In genomic region chr12:25691865-25692114, GRCh38 we compare ENCODE assay signal across 1 cellular context.
TF ChIP-seq lines count a peak whose summit lies in the region.

No MANE protein-coding gene starts in this region.

TF ChIP-seq in K562, 482 proteins besides CTCF, POLR2A, EP300 and RAD21 (continued from another document):
- TF ChIP-seq RREB1 (CRISPR knock-in tag; IDR thresholded peaks at IDR 0.05) (no peak), NR4A1 (CRISPR knock-in tag; IDR thresholded peaks at IDR 0.05) (no peak), NR4A1 (tag; IDR thresholded peaks at IDR 0.05) (peak; percentile 40; the same call in 1 of the 2 replicates), ZC3H4 (CRISPR knock-in tag; IDR thresholded peaks at IDR 0.05; ENCODE audit: borderline replicate concordance) (no peak), USF2 (CRISPR knock-in tag; IDR thresholded peaks at IDR 0.05) (no peak), ZNF583 (CRISPR knock-in tag; IDR thresholded peaks at IDR 0.05) (no peak), ZNF592 (IDR thresholded peaks at IDR 0.05) (no peak)
- TF ChIP-seq, protein P1, sequence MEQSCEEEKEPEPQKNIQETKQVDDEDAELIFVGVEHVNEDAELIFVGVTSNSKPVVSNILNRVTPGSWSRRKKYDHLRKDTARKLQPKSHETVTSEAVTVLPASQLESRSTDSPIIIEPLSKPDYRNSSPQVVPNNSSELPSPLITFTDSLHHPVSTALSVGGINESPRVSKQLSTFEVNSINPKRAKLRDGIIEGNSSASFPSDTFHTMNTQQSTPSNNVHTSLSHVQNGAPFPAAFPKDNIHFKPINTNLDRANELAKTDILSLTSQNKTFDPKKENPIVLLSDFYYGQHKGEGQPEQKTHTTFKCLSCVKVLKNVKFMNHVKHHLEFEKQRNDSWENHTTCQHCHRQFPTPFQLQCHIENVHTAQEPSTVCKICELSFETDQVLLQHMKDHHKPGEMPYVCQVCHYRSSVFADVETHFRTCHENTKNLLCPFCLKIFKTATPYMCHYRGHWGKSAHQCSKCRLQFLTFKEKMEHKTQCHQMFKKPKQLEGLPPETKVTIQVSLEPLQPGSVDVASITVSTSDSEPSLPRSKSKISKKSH (CRISPR knock-in tag; IDR thresholded peaks at IDR 0.05) = no peak
- TF ChIP-seq, protein P2, sequence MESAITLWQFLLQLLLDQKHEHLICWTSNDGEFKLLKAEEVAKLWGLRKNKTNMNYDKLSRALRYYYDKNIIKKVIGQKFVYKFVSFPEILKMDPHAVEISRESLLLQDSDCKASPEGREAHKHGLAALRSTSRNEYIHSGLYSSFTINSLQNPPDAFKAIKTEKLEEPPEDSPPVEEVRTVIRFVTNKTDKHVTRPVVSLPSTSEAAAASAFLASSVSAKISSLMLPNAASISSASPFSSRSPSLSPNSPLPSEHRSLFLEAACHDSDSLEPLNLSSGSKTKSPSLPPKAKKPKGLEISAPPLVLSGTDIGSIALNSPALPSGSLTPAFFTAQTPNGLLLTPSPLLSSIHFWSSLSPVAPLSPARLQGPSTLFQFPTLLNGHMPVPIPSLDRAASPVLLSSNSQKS (CRISPR knock-in tag; IDR thresholded peaks at IDR 0.05) = no peak
